In genomic region chr5:5353681-5354080, GRCh38 we compare ENCODE assay signal across 1 cellular context.
TF ChIP-seq lines count a peak whose summit lies in the region.

No MANE protein-coding gene starts in this region.

TF ChIP-seq in GM23338, 12 proteins besides CTCF, POLR2A, EP300 and RAD21 (continued from another document):
- TF ChIP-seq EZH2phosphoT487 (IDR thresholded peaks at IDR 0.05; ENCODE audit: unreplicated experiment) (no peak), ZNF114 (CRISPR knock-in tag; IDR thresholded peaks at IDR 0.05) (no peak)
TF ChIP-seq in GM23338: peak in this region for 0.
